Comparison of ENCODE assay signal across 10 cellular contexts in the genomic region with DNA sequence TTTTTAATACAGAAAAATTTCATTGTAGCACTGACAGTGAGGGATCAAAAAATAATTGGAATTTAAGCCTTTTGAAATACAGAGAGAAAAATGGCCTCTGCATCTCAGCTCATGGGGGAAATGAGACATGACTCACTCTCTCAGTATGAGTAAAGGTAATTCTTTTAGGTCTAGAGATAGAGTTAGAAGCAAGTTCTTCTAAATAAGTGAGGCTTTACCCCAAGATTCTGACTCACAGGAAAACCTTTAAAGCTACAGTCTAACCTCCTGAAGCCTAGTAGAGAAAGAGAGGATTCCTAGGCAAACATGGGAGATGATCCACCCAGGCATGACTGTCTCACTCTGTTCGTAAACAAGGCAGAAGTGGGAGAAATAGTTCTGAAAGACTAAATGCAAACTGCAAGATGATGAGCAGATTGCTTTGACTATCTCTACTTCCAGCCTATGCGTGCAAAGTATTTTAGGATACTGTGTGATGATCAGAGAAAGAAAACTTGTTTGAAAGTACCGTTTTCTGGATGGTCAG.
DNase-seq lines count a peak whose midpoint lies in the region; ATAC-seq and TF ChIP-seq lines count a peak whose summit lies in the region.
"Had no signal": no experiment of that assay in that cellular context is flagged by ENCODE, and none has a peak within 500 bp of the region (broad histone marks: within the 10 kb centered on the region; RNA-seq: fewer than 3 reads in every experiment).

No MANE protein-coding gene starts in this region.

- no peak overlapping the region for H3K4me2 ChIP-seq in PC-9

- no peak for TF ChIP-seq CTCF in chondrocyte (IDR thresholded peaks at IDR 0.05)
- no peak for TF ChIP-seq CTCF in PC-9 (conservative IDR thresholded peaks at IDR 0.05)
- TF ChIP-seq CTCF in psoas muscle (IDR thresholded peaks at IDR 0.05): no peak

- no peaks in the 10 kb centered on the region for H3K36me3 Mint-ChIP-seq in chondrocyte (ENCODE audit: low read depth)

- H3K27ac ChIP-seq in PC-9 (no peak overlapping the region), psoas muscle (no peak overlapping the region)

- H3K4me3 ChIP-seq in PC-9 (no peak overlapping the region), psoas muscle (no peak overlapping the region)

- no peaks in the 10 kb centered on the region for H3K9me3 Mint-ChIP-seq in chondrocyte (ENCODE audit: low read depth)

- H3K9me3 ChIP-seq in PC-9 (ENCODE audit: insufficient read depth, low read depth) (no peaks in the 10 kb centered on the region), psoas muscle (no peaks in the 10 kb centered on the region)

- H3K4me1 ChIP-seq in PC-9 (replicated peaks; ENCODE audit: insufficient read depth) (no peaks in the 10 kb centered on the region), psoas muscle (no peaks in the 10 kb centered on the region)

- H2AFZ ChIP-seq in PC-9: no peak overlapping the region

- ATAC-seq in GM19455 (IDR thresholded peaks at IDR 0.05; ENCODE audit: unreplicated experiment) (peak; percentile 99), HG03139 (IDR thresholded peaks at IDR 0.05; ENCODE audit: unreplicated experiment) (peak; percentile 99), left ventricle myocardium superior (no peak), psoas muscle (no peak)

- CTCF ChIA-PET in PC-9 (lab: Charles Lee): no interaction called here

- no peak overlapping the region for H3K4me3 Mint-ChIP-seq in chondrocyte (ENCODE audit: unreplicated experiment)

- H3K27ac Mint-ChIP-seq in chondrocyte (ENCODE audit: unreplicated experiment): peak overlapping the region; percentile 59

- WGBS in psoas muscle, 3 donors: 85 to 88% (median 88%) methylated on average over 3 of the region's 3 CpGs

- POLR2A ChIA-PET in PC-9 (lab: Charles Lee; ENCODE audit: unreplicated experiment): no interaction called here

- intact Hi-C loops in left ventricle myocardium superior (cut with micrococcal nuclease): no loop called here
- intact Hi-C loops in PC-9 (cut with micrococcal nuclease; ENCODE audit: unreplicated experiment): no loop called here
- intact Hi-C loops in psoas muscle (cut with DNase I): no loop called here

- peaks cover 19% of the 10 kb centered on the region for H3K4me1 Mint-ChIP-seq in chondrocyte (ENCODE audit: low read depth)

- no peaks in the 10 kb centered on the region for H4K20me1 ChIP-seq in PC-9 (ENCODE audit: insufficient read depth)

- no peaks in the 10 kb centered on the region for H3F3A ChIP-seq in PC-9 (ENCODE audit: insufficient read depth, low read depth)

- H3K36me3 ChIP-seq in PC-9 (ENCODE audit: low read depth) (no peaks in the 10 kb centered on the region), psoas muscle (ENCODE audit: insufficient read depth in 1 of 2, low read depth in 1 of 2) (no peaks in the 10 kb centered on the region)

- no peaks in the 10 kb centered on the region for H3K79me2 ChIP-seq in PC-9 (ENCODE audit: low read depth)

- H3K27me3 ChIP-seq in PC-9 (ENCODE audit: insufficient read depth, low read depth) (no peaks in the 10 kb centered on the region), psoas muscle (ENCODE audit: insufficient read depth in 3 of 3, low read length in 2 of 3) (no peaks in the 10 kb centered on the region)

- DNase-seq in AG20443 (ENCODE audit: low spot score): peak; percentile 13
- no peak for DNase-seq in chondrocyte (ENCODE audit: low spot score)
- DNase-seq in NOMO-1 treated with dmso at 0.1 percent for 144 hours (lab: John Stamatoyannopoulos, UW; ENCODE audit: unreplicated experiment): no peak
- no peak for DNase-seq in left ventricle myocardium superior
- DNase-seq in PC-9: no peak
- DNase-seq in psoas muscle: no peak
- DNase-seq: NCI-H1048; stimulated activated CD4-positive, alpha-beta T cell treated with anti-CD3 and anti-CD28 coated beads, Interleukin-4, amount 100 ng/mL, for 1 hour had no signal

- BruUV-seq in PC-9 (replicated peaks; lab: Mats Ljungman, UMichigan): no TSS peak

- H3K9me2 ChIP-seq in PC-9 (ENCODE audit: insufficient read depth): no peaks in the 10 kb centered on the region; the same call in 1 of the 2 replicates

- no peaks in the 10 kb centered on the region for H3K27me3 Mint-ChIP-seq in chondrocyte (ENCODE audit: low read depth)

Comparison
In these comparisons a context has a peak if more than half of its experiments do, and no peak if none do; other contexts are left out.
1. ATAC-seq: peak in GM19455 (single experiment) and HG03139 (single experiment); none in left ventricle myocardium superior (single experiment) and psoas muscle (0 of 4).